Comparison of ENCODE assay signal across 8 cellular contexts in the genomic region with DNA sequence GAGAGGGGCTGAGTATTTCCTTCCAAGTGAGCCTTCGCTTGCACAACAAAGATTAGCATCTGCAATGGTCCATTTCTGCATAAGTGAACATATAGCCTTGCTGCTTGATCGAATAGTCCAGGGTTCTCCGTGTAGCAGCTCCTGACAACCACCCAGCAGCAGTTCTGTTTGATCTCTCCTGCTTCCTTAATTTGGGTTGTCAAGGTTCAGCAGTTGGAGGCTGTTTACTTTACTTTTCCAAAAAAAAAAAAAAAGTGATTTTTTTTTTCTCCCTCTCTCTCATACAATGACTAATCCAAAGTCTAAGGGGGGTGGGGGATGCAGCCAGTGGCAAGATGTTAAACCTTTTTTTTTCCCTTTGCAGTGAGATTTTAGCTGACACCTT. TPM values are rescaled to one million over a fixed set of nuclear protein-coding genes. Genes with fewer than 3 reads are reported as not detected.
A peak's percentile ranks its signal among the peaks of the same experiment; 100 is the strongest.
DNase-seq lines count a peak whose midpoint lies in the region; ATAC-seq and TF ChIP-seq lines count a peak whose summit lies in the region.

No MANE protein-coding gene starts in this region.

- peak overlapping the region; percentile 98 for H3K27ac Mint-ChIP-seq in activated naive CD4-positive, alpha-beta T cell treated with anti-CD3 and anti-CD28 coated beads, Interleukin-2, amount 50 U/mL, for 24 hours

- no peak overlapping the region for H4K8ac ChIP-seq in neuronal stem cell (ENCODE audit: low read depth, low read length)

- no peaks in the 10 kb centered on the region for H3K27me3 Mint-ChIP-seq in activated naive CD4-positive, alpha-beta T cell treated with anti-CD3 and anti-CD28 coated beads, Interleukin-2, amount 50 U/mL, for 24 hours

- no peaks in the 10 kb centered on the region for H3K36me3 Mint-ChIP-seq in activated naive CD4-positive, alpha-beta T cell treated with anti-CD3 and anti-CD28 coated beads, Interleukin-2, amount 50 U/mL, for 24 hours

- no peak for DNase-seq in activated naive CD4-positive, alpha-beta T cell (lab: John Stamatoyannopoulos, UW)
- DNase-seq in neuronal stem cell (ENCODE audit: low spot score) (no peak), DMS114 treated with DMSO at 0.1 percent for 48 hours (lab: John Stamatoyannopoulos, UW; ENCODE audit: unreplicated experiment) (no peak)

- H3K36me3 ChIP-seq in iPS-20b (ENCODE audit: insufficient read depth, low read depth, low read length) = no peaks in the 10 kb centered on the region
- H3K36me3 ChIP-seq in stomach smooth muscle (ENCODE audit: control insufficient read depth in 2 of 2, insufficient read depth in 2 of 2, low read length in 2 of 2) = no peaks in the 10 kb centered on the region
- peaks cover 2 to 8% of the 10 kb centered on the region in 2 donors for H3K36me3 ChIP-seq in neuronal stem cell (replicated peaks in 1 of 2; ENCODE audit: control insufficient read depth in 2 of 2, insufficient read depth in 2 of 2, low read length in 2 of 2)

- H3K4me1 ChIP-seq in iPS-20b (ENCODE audit: insufficient read depth, low read length) = peaks cover 16% of the 10 kb centered on the region; the same call in 1 of the 2 replicates
- peaks cover 10% of the 10 kb centered on the region for H3K4me1 ChIP-seq in stomach smooth muscle (ENCODE audit: control insufficient read depth, insufficient read depth, low read length)
- peaks cover 7 to 10% of the 10 kb centered on the region in 2 donors for H3K4me1 ChIP-seq in neuronal stem cell (ENCODE audit: control insufficient read depth in 2 of 2, insufficient read depth in 1 of 2, low read depth in 1 of 2, low read length in 2 of 2)

- no peak overlapping the region for H3K18ac ChIP-seq in neuronal stem cell (ENCODE audit: low read length)

- H3K14ac ChIP-seq in neuronal stem cell (ENCODE audit: low read length) = no peak overlapping the region

- ATAC-seq in SK-N-SH treated with all-trans-retinoic acid at 6 μM for 48 hours = peak; percentile 5; the same call in 2 of the 3 replicates
- no peak for ATAC-seq in HG02798 (IDR thresholded peaks at IDR 0.05; ENCODE audit: poor library complexity, unreplicated experiment)

- no CpG with 5 or more reads among the region's 3 CpGs for WGBS in neuronal stem cell (ENCODE audit: extremely low coverage in 2 of 2, insufficient read length in 2 of 2, insufficient replicate concordance in 1 of 2), 2 donors

- H3K4me2 ChIP-seq in neuronal stem cell (ENCODE audit: insufficient read depth, low read length, poor library complexity, severe bottlenecking) = no peak overlapping the region

- peak overlapping the region; percentile 96 for H3K4me3 Mint-ChIP-seq in activated naive CD4-positive, alpha-beta T cell treated with anti-CD3 and anti-CD28 coated beads, Interleukin-2, amount 50 U/mL, for 24 hours

- no peak overlapping the region for H3K9ac ChIP-seq in iPS-20b (ENCODE audit: low read depth, low read length)
- H3K9ac ChIP-seq in stomach smooth muscle (ENCODE audit: low read length in 2 of 2) = peak overlapping the region; percentile 52 to 95
- no peak overlapping the region for H3K9ac ChIP-seq in neuronal stem cell (ENCODE audit: low read depth, low read length, poor library complexity)

- no peak overlapping the region for H2AK5ac ChIP-seq in neuronal stem cell (ENCODE audit: low read depth, low read length)

- H3K23ac ChIP-seq in neuronal stem cell (ENCODE audit: low read depth, low read length, poor library complexity) = no peak overlapping the region

- H2BK5ac ChIP-seq in neuronal stem cell (ENCODE audit: low read length) = no peak overlapping the region

- H3K27ac ChIP-seq in iPS-20b (ENCODE audit: low read length) (no peak overlapping the region), stomach smooth muscle (ENCODE audit: low read length) (peak overlapping the region; percentile 95), neuronal stem cell (replicated peaks; ENCODE audit: low read length) (no peak overlapping the region)

- H3K9me3 Mint-ChIP-seq in activated naive CD4-positive, alpha-beta T cell treated with anti-CD3 and anti-CD28 coated beads, Interleukin-2, amount 50 U/mL, for 24 hours = no peaks in the 10 kb centered on the region

- no peak overlapping the region for H2BK15ac ChIP-seq in neuronal stem cell (ENCODE audit: low read length)

- H3K9me3 ChIP-seq in iPS-20b (ENCODE audit: insufficient read depth, low read depth, low read length) (no peaks in the 10 kb centered on the region), stomach smooth muscle (ENCODE audit: control insufficient read depth in 2 of 2, low read length in 2 of 2) (no peaks in the 10 kb centered on the region), neuronal stem cell (replicated peaks in 1 of 2; ENCODE audit: control insufficient read depth in 2 of 2, insufficient read depth in 1 of 2, low read depth in 1 of 2, low read length in 2 of 2) (no peaks in the 10 kb centered on the region)

- no peak overlapping the region for H3K4ac ChIP-seq in neuronal stem cell (ENCODE audit: low read length)

- H2BK12ac ChIP-seq in neuronal stem cell (ENCODE audit: low read length) = no peak overlapping the region

- no peak overlapping the region for H2AFZ ChIP-seq in neuronal stem cell (ENCODE audit: low read length)

- H3K27me3 ChIP-seq in iPS-20b (ENCODE audit: insufficient read depth, low read length) = peaks cover 34% of the 10 kb centered on the region
- H3K27me3 ChIP-seq in stomach smooth muscle (ENCODE audit: control insufficient read depth in 1 of 2, insufficient read depth in 2 of 2, low read length in 2 of 2) = no peaks in the 10 kb centered on the region
- H3K27me3 ChIP-seq in neuronal stem cell (ENCODE audit: control insufficient read depth in 3 of 3, insufficient read depth in 3 of 3, low read depth in 1 of 3, low read length in 3 of 3) = no peaks in the 10 kb centered on the region

- no peak overlapping the region for H4K91ac ChIP-seq in neuronal stem cell (ENCODE audit: low read depth, low read length, poor library complexity)

- peak overlapping the region; percentile 27; the same call in 1 of the 2 replicates for H3K4me3 ChIP-seq in iPS-20b (ENCODE audit: low read length)
- peak overlapping the region; percentile 91 to 92 for H3K4me3 ChIP-seq in stomach smooth muscle (ENCODE audit: low read length in 2 of 2)
- no peak overlapping the region for H3K4me3 ChIP-seq in neuronal stem cell (ENCODE audit: low read length in 2 of 2)

- peaks cover 15% of the 10 kb centered on the region for H3K79me1 ChIP-seq in neuronal stem cell (ENCODE audit: low read depth, low read length)

- no peak overlapping the region for H2BK120ac ChIP-seq in neuronal stem cell (ENCODE audit: low read depth, low read length)

- H3K4me1 Mint-ChIP-seq in activated naive CD4-positive, alpha-beta T cell treated with anti-CD3 and anti-CD28 coated beads, Interleukin-2, amount 50 U/mL, for 24 hours = peaks cover 45% of the 10 kb centered on the region

TF ChIP-seq in SK-N-SH treated with all-trans-retinoic acid at 6 μM for 48 hours, 23 proteins besides CTCF, POLR2A, EP300 and RAD21:
- TF ChIP-seq TOX (CRISPR knock-in tag; IDR thresholded peaks at IDR 0.05; ENCODE audit: borderline replicate concordance) (no peak), ZFP3 (CRISPR knock-in tag; IDR thresholded peaks at IDR 0.05) (no peak), BACH2 (CRISPR knock-in tag; IDR thresholded peaks at IDR 0.05; ENCODE audit: borderline replicate concordance) (no peak)

RNA-seq across cellular contexts. Expression of a gene that starts 3.6 kb away (rescaled TPM):
- 24.4 TPM for polyA plus RNA-seq in neuronal stem cell (2013, experiment 1 of 2)
- 26.0 TPM for polyA plus RNA-seq in neuronal stem cell (2013, experiment 2 of 2)

Comparison
In these comparisons a context has a peak if more than half of its experiments do, and no peak if none do; other contexts are left out.
1. H3K4me3 ChIP-seq: peak in iPS-20b (single experiment) and stomach smooth muscle (2 of 2); none in neuronal stem cell (0 of 2).
2. H3K9ac ChIP-seq: peak in stomach smooth muscle (2 of 2); none in iPS-20b (single experiment) and neuronal stem cell (single experiment).